17 cellular contexts compared by ENCODE assay signal in genomic region chr6:129544892-129545612, GRCh38.
DNase-seq lines count a peak whose midpoint lies in the region; ATAC-seq, FAIRE-seq and TF ChIP-seq lines count a peak whose summit lies in the region.
"Had no signal": no experiment of that assay in that cellular context is flagged by ENCODE, and none has a peak within 500 bp of the region (broad histone marks: within the 10 kb centered on the region; RNA-seq: fewer than 3 reads in every experiment).

No MANE protein-coding gene starts in this region.

- peaks cover 7% of the 10 kb centered on the region for H3K4me1 Mint-ChIP-seq in Caco-2 (ENCODE audit: low read depth, unreplicated experiment)
- H3K4me1 Mint-ChIP-seq: CD4-positive, CD25-positive, alpha-beta regulatory T cell had no signal

- H2AFZ ChIP-seq in H1 (ENCODE audit: low read length) = no peak overlapping the region

- POLR2A ChIA-PET in Caco-2 (lab: Charles Lee) (no interaction called here), H1 (lab: Charles Lee; ENCODE audit: partially characterized antibody) (no interaction called here)

- no peaks in the 10 kb centered on the region for H3K36me3 Mint-ChIP-seq in Caco-2 (ENCODE audit: insufficient read depth, unreplicated experiment)
- H3K36me3 Mint-ChIP-seq: CD4-positive, CD25-positive, alpha-beta regulatory T cell had no signal

- H3K23me2 ChIP-seq in H1 (ENCODE audit: low read depth, low read length) = no peaks in the 10 kb centered on the region; the same call in 1 of the 2 replicates

- no peak for TF ChIP-seq RAD21 in H1 (IDR thresholded peaks at IDR 0.05 in 1 of 2, conservative IDR thresholded peaks at IDR 0.05 in 1 of 2; ENCODE audit: low read depth in 2 of 2, low read length in 2 of 2)

- no peak overlapping the region for H4K5ac ChIP-seq in H1 (ENCODE audit: insufficient read length, low read depth, low read length)

- peak overlapping the region; percentile 66 for H3K27ac Mint-ChIP-seq in Caco-2 (ENCODE audit: unreplicated experiment)
- H3K27ac Mint-ChIP-seq: CD4-positive, CD25-positive, alpha-beta regulatory T cell had no signal

- H4K91ac ChIP-seq in H1 (replicated peaks; ENCODE audit: insufficient read length, low read length) = no peak overlapping the region

- no peaks in the 10 kb centered on the region for H3K27me3 Mint-ChIP-seq in Caco-2 (ENCODE audit: insufficient read depth, unreplicated experiment)

- H4K20me1 ChIP-seq in H1 (replicated peaks in 1 of 2; ENCODE audit: control insufficient read depth in 1 of 2, insufficient read depth in 2 of 2, low read length in 2 of 2) = no peaks in the 10 kb centered on the region
- H4K20me1 ChIP-seq: BLaER1 treated with 17β-estradiol and CSF1 and Interleukin-3, amounts not matched to agents 10 nM and 100 nM had no signal

- no peak overlapping the region for H2BK5ac ChIP-seq in H1 (ENCODE audit: low read depth, low read length)

- intact Hi-C loops in Caco-2 (cut with micrococcal nuclease; ENCODE audit: unreplicated experiment) (loop anchor here (1.0 kb wide), 2 partner anchors 20 to 38 kb away; no protein-coding TSS in a partner anchor), spleen (cut with DNase I; ENCODE audit: low total_unique reads) (no loop called here)

- no TSS peak for BruUV-seq in Caco-2 (replicated peaks; lab: Mats Ljungman, UMichigan)

- no peak overlapping the region for H2BK15ac ChIP-seq in H1 (ENCODE audit: low read length)

- H3K14ac ChIP-seq in H1 (ENCODE audit: insufficient read length) = no peak overlapping the region

- H2BK20ac ChIP-seq in H1 (ENCODE audit: low read length) = no peak overlapping the region

- H3K9me3 Mint-ChIP-seq in Caco-2 (ENCODE audit: unreplicated experiment) = no peaks in the 10 kb centered on the region

- no peaks in the 10 kb centered on the region for H3K79me1 ChIP-seq in H1 (ENCODE audit: low read depth, low read length)

- H3K27me3 ChIP-seq in Caco-2 (replicated peaks; ENCODE audit: control insufficient read depth, insufficient read depth, low read length) (no peaks in the 10 kb centered on the region), H1 (replicated peaks in 1 of 4; ENCODE audit: control insufficient read depth in 3 of 4, extremely low read depth in 1 of 4, insufficient read depth in 3 of 4, low read length in 3 of 4) (no peaks in the 10 kb centered on the region), spleen (replicated peaks in 1 of 7) (no peaks in the 10 kb centered on the region)
- H3K27me3 ChIP-seq: BLaER1 treated with 17β-estradiol and CSF1 and Interleukin-3, amounts not matched to agents 10 nM and 100 nM had no signal

- no peak overlapping the region for H3K56ac ChIP-seq in H1 (replicated peaks; ENCODE audit: insufficient read length, low read depth, low read length)

- H3K36me3 ChIP-seq in Caco-2 (ENCODE audit: control insufficient read depth, insufficient read depth, low read length) (no peaks in the 10 kb centered on the region), H1 (ENCODE audit: control insufficient read depth in 2 of 4, insufficient read depth in 4 of 4, low read length in 3 of 4) (no peaks in the 10 kb centered on the region), spleen (no peaks in the 10 kb centered on the region)
- H3K36me3 ChIP-seq: HAP-1 had no signal

- DNase-seq in Caco-2 (peak in 1 of 2 experiments; percentile 21), amniotic epithelial cell (ENCODE audit: low read depth) (peak; percentile 65), H1 (ENCODE audit: low read depth in 1 of 2, low spot score in 2 of 2) (no peak), islet precursor cell (peak; percentile 66), spleen (no peak)
- DNase-seq in activated CD8-positive, alpha-beta memory T cell treated with anti-CD3 and anti-CD28 coated beads, Interleukin-2, amount 50 U/mL, for 48 hours = no peak
- DNase-seq: ACHN; CD4-positive, CD25-positive, alpha-beta regulatory T cell; DMS79; GOT3 had no signal

- no peak overlapping the region for H2BK12ac ChIP-seq in H1 (ENCODE audit: low read depth, low read length)

- no peak for TF ChIP-seq EP300 in H1 (IDR thresholded peaks at IDR 0.05; ENCODE audit: borderline replicate concordance in 1 of 2, low read depth in 2 of 2, low read length in 2 of 2)

- no peak overlapping the region for H3K18ac ChIP-seq in H1 (ENCODE audit: extremely low read depth, low read length)

- H3K4me3 ChIP-seq in Caco-2 (ENCODE audit: low read depth, low read length) (no peak overlapping the region), H1 (ENCODE audit: extremely low read depth in 1 of 4, insufficient read depth in 2 of 4, low read depth in 3 of 4, low read length in 4 of 4) (no peak overlapping the region), spleen (no peak overlapping the region)
- H3K4me3 ChIP-seq: BLaER1 treated with 17β-estradiol and CSF1 and Interleukin-3, amounts not matched to agents 10 nM and 100 nM; HAP-1 had no signal

- H3K79me2 ChIP-seq in H1 (ENCODE audit: control insufficient read depth in 1 of 2, insufficient read depth in 2 of 2, low read length in 2 of 2) = no peaks in the 10 kb centered on the region

- H3K9me3 ChIP-seq in Caco-2 (no peaks in the 10 kb centered on the region), H1 (ENCODE audit: insufficient read depth in 2 of 2, low read depth in 1 of 2, low read length in 1 of 2) (no peaks in the 10 kb centered on the region), spleen (no peaks in the 10 kb centered on the region)
- H3K9me3 ChIP-seq: BLaER1 treated with 17β-estradiol and CSF1 and Interleukin-3, amounts not matched to agents 10 nM and 100 nM; HAP-1 had no signal

- H3K4me3 Mint-ChIP-seq in Caco-2 (ENCODE audit: unreplicated experiment) = no peak overlapping the region
- H3K4me3 Mint-ChIP-seq: CD4-positive, CD25-positive, alpha-beta regulatory T cell had no signal

- H4K8ac ChIP-seq in H1 (ENCODE audit: extremely low read depth, insufficient read depth, low read length) = no peak overlapping the region

- no peak overlapping the region for H2BK120ac ChIP-seq in H1 (replicated peaks; ENCODE audit: low read depth, low read length)

- CTCF ChIA-PET in Caco-2 (lab: Charles Lee) = no interaction called here
- CTCF ChIA-PET in H1 (lab: Charles Lee; ENCODE audit: partially characterized antibody) = no interaction called here

- H2AK5ac ChIP-seq in H1 (ENCODE audit: low read depth, low read length) = no peak overlapping the region

- TF ChIP-seq POLR2A in H1 (IDR thresholded peaks at IDR 0.05; ENCODE audit: control extremely low read depth in 1 of 2, low read depth in 2 of 2, low read length in 2 of 2) (no peak), spleen (IDR thresholded peaks at IDR 0.05) (no peak)

- H3K4ac ChIP-seq in H1 (replicated peaks; ENCODE audit: insufficient read length, low read depth, low read length) = no peak overlapping the region

- TF ChIP-seq CTCF in Caco-2 (IDR thresholded peaks at IDR 0.05; ENCODE audit: insufficient read depth in 1 of 2, low read depth in 1 of 2, low read length in 1 of 2, severe bottlenecking in 1 of 2, unreplicated experiment in 1 of 2) = no peak
- TF ChIP-seq CTCF in H1 (IDR thresholded peaks at IDR 0.05; ENCODE audit: control extremely low read depth in 1 of 3, insufficient read depth in 1 of 3, low read depth in 1 of 3, low read length in 3 of 3) = no peak
- TF ChIP-seq CTCF in spleen (IDR thresholded peaks at IDR 0.05 in 8 of 11, conservative IDR thresholded peaks at IDR 0.05 in 3 of 11) = no peak

- no peak overlapping the region for H3K9ac ChIP-seq in H1 (replicated peaks in 1 of 4; ENCODE audit: extremely low read depth in 1 of 4, low read depth in 3 of 4, low read length in 3 of 4)
- H3K9ac ChIP-seq: BLaER1 treated with 17β-estradiol and CSF1 and Interleukin-3, amounts not matched to agents 10 nM and 100 nM had no signal

- WGBS in H1 (ENCODE audit: extremely low coverage in 1 of 2, insufficient coverage in 1 of 2, insufficient read length in 1 of 2, insufficient replicate concordance in 2 of 2, low coverage in 1 of 2, low lambda C conversion rate in 2 of 2, missing lambda C conversion rate in 1 of 2), 2 experiments = 88% methylated on average over 8 of the region's 8 CpGs; no CpG with 5 or more reads in 1 of the 2 experiments
- 92 to 97% (median 95%) methylated on average over 8 of the region's 8 CpGs for WGBS in spleen, 5 donors

- no peak for ATAC-seq in HG03135 (IDR thresholded peaks at IDR 0.05; ENCODE audit: unreplicated experiment)
- no peak for ATAC-seq in HG02678 (IDR thresholded peaks at IDR 0.05; ENCODE audit: unreplicated experiment)

- H3K27ac ChIP-seq in H1 (ENCODE audit: low read depth, low read length) (no peak overlapping the region), spleen (no peak overlapping the region)
- H3K27ac ChIP-seq: BLaER1 treated with 17β-estradiol and CSF1 and Interleukin-3, amounts not matched to agents 10 nM and 100 nM had no signal

- H3K4me2 ChIP-seq in H1 (ENCODE audit: insufficient read depth in 1 of 2, low read depth in 2 of 2, low read length in 2 of 2) = no peak overlapping the region

- H3K23ac ChIP-seq in H1 (ENCODE audit: insufficient read length) = no peak overlapping the region

- FAIRE-seq in H1 (lab: Jason Lieb, UNC) = no peak
- FAIRE-seq: G401.6, GM12891, GM19239 had no signal

- H3K4me1 ChIP-seq in Caco-2 (peaks cover 20% of the 10 kb centered on the region), H1 (replicated peaks in 1 of 4; ENCODE audit: control insufficient read depth in 3 of 4, insufficient read depth in 4 of 4, low read length in 3 of 4) (no peaks in the 10 kb centered on the region), spleen (no peaks in the 10 kb centered on the region)

TF ChIP-seq in H1, 55 proteins besides CTCF, POLR2A, EP300 and RAD21:
- no peak for TF ChIP-seq RBBP5 (IDR thresholded peaks at IDR 0.05; ENCODE audit: borderline replicate concordance, low read depth, low read length)
- 0 out of 2 replicates have a peak, but pooled peaks have one; percentile 4 for TF ChIP-seq CEBPB (IDR thresholded peaks at IDR 0.05; ENCODE audit: low read depth, low read length)

Comparison
In these comparisons a context has a peak if more than half of its experiments do, and no peak if none do; other contexts are left out.
1. DNase-seq: peak in amniotic epithelial cell (single experiment) and islet precursor cell (single experiment); none in H1 (0 of 2), activated CD8-positive, alpha-beta memory T cell treated with anti-CD3 and anti-CD28 coated beads, Interleukin-2, amount 50 U/mL, for 48 hours (single experiment) and spleen (single experiment).